Comparison of ENCODE assay signal across 15 cellular contexts in the genomic region with DNA sequence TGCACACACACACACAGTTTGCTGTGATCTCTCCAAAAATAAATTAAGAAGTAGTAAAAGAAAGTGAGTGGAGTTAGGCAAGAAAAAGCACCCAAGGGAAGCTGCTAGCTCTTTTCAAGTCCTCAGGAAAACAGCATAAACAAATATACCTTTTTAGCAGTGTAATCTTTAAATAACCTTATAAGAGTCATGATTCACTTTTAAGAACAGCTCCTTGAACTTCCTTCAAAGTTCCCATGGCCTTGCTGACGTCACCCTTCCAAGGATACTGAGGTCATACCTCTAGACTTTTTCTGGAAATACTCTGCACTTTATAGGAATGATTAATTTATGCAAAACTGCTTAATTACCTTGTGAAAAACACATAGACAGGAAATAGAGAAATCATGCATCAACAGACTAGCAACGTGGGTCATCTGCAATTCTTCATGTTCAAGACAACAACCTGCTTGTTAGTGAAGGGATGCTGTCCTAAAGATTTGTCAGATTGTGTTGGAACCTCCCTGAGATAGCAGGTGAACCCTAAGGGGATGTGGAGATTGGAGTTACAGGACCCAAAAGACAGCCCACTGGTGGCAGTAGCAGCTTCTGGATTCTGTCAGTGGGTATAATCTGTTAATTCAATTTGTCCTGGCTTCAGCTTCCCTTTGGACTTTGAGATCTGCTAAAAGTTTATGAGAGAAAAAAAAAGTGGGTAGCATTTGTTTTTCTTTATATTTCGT.
A peak's percentile ranks its signal among the peaks of the same experiment; 100 is the strongest.
DNase-seq lines count a peak whose midpoint lies in the region; ATAC-seq and TF ChIP-seq lines count a peak whose summit lies in the region.
"Had no signal": no experiment of that assay in that cellular context is flagged by ENCODE, and none has a peak within 500 bp of the region (broad histone marks: within the 10 kb centered on the region; RNA-seq: fewer than 3 reads in every experiment).

No MANE protein-coding gene starts in this region.

- DNase-seq in NCI-H82 (lab: John Stamatoyannopoulos, UW), result peak; percentile 15
- DNase-seq in NCI-H82 treated with DMSO at 0.1 percent for 48 hours (lab: John Stamatoyannopoulos, UW; ENCODE audit: unreplicated experiment), result no peak
- peak; percentile 39 for DNase-seq in SK-N-SH
- DNase-seq in epithelial cell of prostate (ENCODE audit: low read depth, low spot score), result no peak
- DNase-seq in lung (ENCODE audit: low spot score), result no peak
- DNase-seq in spleen, result no peak
- DNase-seq in OCI-M1 (lab: John Stamatoyannopoulos, UW), result no peak
- no peak for DNase-seq in chondrocyte (ENCODE audit: low spot score)
- DNase-seq: 8988T; AML-193; CD4-positive, CD25-positive, alpha-beta regulatory T cell; DMS53; HCEC 1CT; HFFc6 had no signal

- POLR2A ChIA-PET in SK-N-SH (lab: Yijun Ruan, JAX), result no interaction called here

- TF ChIP-seq POLR2A in spleen (IDR thresholded peaks at IDR 0.05), result no peak

- H3K9me3 Mint-ChIP-seq in chondrocyte (ENCODE audit: low read depth), result no peaks in the 10 kb centered on the region

- H3K27ac ChIP-seq in SK-N-SH (ENCODE audit: low read depth in 2 of 2, low read length in 1 of 2) (peak overlapping the region in 1 of 2 experiments; percentile 50; a peak in 2 of 4 replicates), epithelial cell of prostate (peak overlapping the region; percentile 93), lung (ENCODE audit: low read depth in 1 of 2, low read length in 1 of 2) (no peak overlapping the region), spleen (no peak overlapping the region)
- H3K27ac ChIP-seq: BLaER1 treated with 17β-estradiol and CSF1 and Interleukin-3, amounts not matched to agents 10 nM and 100 nM had no signal

- H3K27me3 Mint-ChIP-seq in chondrocyte (ENCODE audit: low read depth), result peaks cover 7% of the 10 kb centered on the region
- H3K27me3 Mint-ChIP-seq: CD4-positive, CD25-positive, alpha-beta regulatory T cell had no signal

- H3F3A ChIP-seq in SK-N-SH (replicated peaks; ENCODE audit: insufficient read depth), result no peaks in the 10 kb centered on the region

- WGBS in SK-N-SH (ENCODE audit: low lambda C conversion rate), result 4% methylated on average over 3 of the region's 3 CpGs
- 51 to 67% methylated on average over 3 of the region's 3 CpGs for WGBS in lung, 2 donors
- 47 to 55% (median 48%) methylated on average over 3 of the region's 3 CpGs for WGBS in spleen, 5 donors

- CTCF ChIA-PET in SK-N-SH (lab: Yijun Ruan, JAX), result interaction anchor here (1.4 to 2.1 kb wide), 2 partner anchors 9 to 13 kb away, joined by 6 to 11 read pairs; no protein-coding TSS in a partner anchor

- H3K36me3 Mint-ChIP-seq in chondrocyte (ENCODE audit: low read depth), result no peaks in the 10 kb centered on the region
- H3K36me3 Mint-ChIP-seq: CD4-positive, CD25-positive, alpha-beta regulatory T cell had no signal

- H3K36me3 ChIP-seq in SK-N-SH (replicated peaks in 1 of 2; ENCODE audit: control insufficient read depth in 1 of 2, insufficient read depth in 2 of 2, low read length in 1 of 2), result no peaks in the 10 kb centered on the region
- no peaks in the 10 kb centered on the region for H3K36me3 ChIP-seq in lung (ENCODE audit: control insufficient read depth in 2 of 2, insufficient read depth in 2 of 2, low read length in 2 of 2)
- H3K36me3 ChIP-seq in spleen, result no peaks in the 10 kb centered on the region
- H3K36me3 ChIP-seq: BLaER1 treated with 17β-estradiol and CSF1 and Interleukin-3, amounts not matched to agents 10 nM and 100 nM had no signal

- H3K9me2 ChIP-seq in SK-N-SH, result no peaks in the 10 kb centered on the region

- TF ChIP-seq CTCF in SK-N-SH (IDR thresholded peaks at IDR 0.05), result no peak
- no peak for TF ChIP-seq CTCF in lung (IDR thresholded peaks at IDR 0.05; ENCODE audit: control extremely low read depth, extremely low read depth)
- TF ChIP-seq CTCF in spleen (IDR thresholded peaks at IDR 0.05 in 8 of 11, conservative IDR thresholded peaks at IDR 0.05 in 3 of 11), result no peak
- no peak for TF ChIP-seq CTCF in chondrocyte (IDR thresholded peaks at IDR 0.05)

- TF ChIP-seq RAD21 in SK-N-SH (IDR thresholded peaks at IDR 0.05; ENCODE audit: low read length), result peak; percentile 38; the same call in 1 of the 2 replicates

- H3K4me3 ChIP-seq in SK-N-SH (ENCODE audit: low read depth in 2 of 2, low read length in 1 of 2) (no peak overlapping the region), lung (no peak overlapping the region), spleen (no peak overlapping the region)
- H3K4me3 ChIP-seq: BLaER1 treated with 17β-estradiol and CSF1 and Interleukin-3, amounts not matched to agents 10 nM and 100 nM had no signal

- no peaks in the 10 kb centered on the region for H3K9me3 ChIP-seq in SK-N-SH
- H3K9me3 ChIP-seq in lung (ENCODE audit: control insufficient read depth in 2 of 2, insufficient read depth in 1 of 2, low read length in 1 of 2), result no peaks in the 10 kb centered on the region
- H3K9me3 ChIP-seq in spleen, result no peaks in the 10 kb centered on the region
- H3K9me3 ChIP-seq: BLaER1 treated with 17β-estradiol and CSF1 and Interleukin-3, amounts not matched to agents 10 nM and 100 nM had no signal

- no peak overlapping the region for H2AFZ ChIP-seq in SK-N-SH (ENCODE audit: low read depth)

- TF ChIP-seq EP300 in SK-N-SH (IDR thresholded peaks at IDR 0.05; ENCODE audit: borderline replicate concordance in 1 of 2, low read depth in 1 of 2, low read length in 1 of 2), result peak in 1 of 2 experiments; percentile 85; a peak in 2 of 4 replicates

- no peaks in the 10 kb centered on the region for H3K4me1 Mint-ChIP-seq in chondrocyte (ENCODE audit: low read depth)
- H3K4me1 Mint-ChIP-seq: CD4-positive, CD25-positive, alpha-beta regulatory T cell had no signal

- no peaks in the 10 kb centered on the region for H3K79me2 ChIP-seq in SK-N-SH (ENCODE audit: insufficient read depth)

- H3K4me2 ChIP-seq in SK-N-SH, result no peak overlapping the region
- H3K4me2 ChIP-seq: BLaER1 treated with 17β-estradiol and CSF1 and Interleukin-3, amounts not matched to agents 10 nM and 100 nM had no signal

- peak; percentile 31 for ATAC-seq in lung (ENCODE audit: insufficient read depth, low FRiP score)

- H3K4me1 ChIP-seq in SK-N-SH (ENCODE audit: control insufficient read depth in 1 of 2, insufficient read depth in 2 of 2, low read depth in 1 of 2, low read length in 1 of 2) (peaks cover 0 to 7% of the 10 kb centered on the region in 2 experiments; a peak in 2 of 4 replicates), lung (ENCODE audit: control insufficient read depth in 2 of 2, insufficient read depth in 2 of 2, low read length in 2 of 2) (peaks cover 0 to 4% of the 10 kb centered on the region in 2 donors), spleen (no peaks in the 10 kb centered on the region)

- no peak overlapping the region for H3K4me3 Mint-ChIP-seq in chondrocyte (ENCODE audit: unreplicated experiment)
- H3K4me3 Mint-ChIP-seq: CD4-positive, CD25-positive, alpha-beta regulatory T cell; HFFc6 had no signal

- H4K20me1 ChIP-seq in SK-N-SH (ENCODE audit: insufficient read depth), result no peaks in the 10 kb centered on the region
- H4K20me1 ChIP-seq: BLaER1 treated with 17β-estradiol and CSF1 and Interleukin-3, amounts not matched to agents 10 nM and 100 nM had no signal

- no peak overlapping the region for H3K9ac ChIP-seq in SK-N-SH
- H3K9ac ChIP-seq: BLaER1 treated with 17β-estradiol and CSF1 and Interleukin-3, amounts not matched to agents 10 nM and 100 nM had no signal

- intact Hi-C loops in spleen (cut with DNase I; ENCODE audit: low total_unique reads), result no loop called here

- H3K27me3 ChIP-seq in SK-N-SH (ENCODE audit: insufficient read depth) (no peaks in the 10 kb centered on the region), lung (ENCODE audit: control insufficient read depth, insufficient read depth) (no peaks in the 10 kb centered on the region), spleen (replicated peaks in 1 of 7) (no peaks in the 10 kb centered on the region)
- H3K27me3 ChIP-seq: BLaER1 treated with 17β-estradiol and CSF1 and Interleukin-3, amounts not matched to agents 10 nM and 100 nM had no signal

- no peak overlapping the region for H3K27ac Mint-ChIP-seq in chondrocyte (ENCODE audit: unreplicated experiment)
- H3K27ac Mint-ChIP-seq: CD4-positive, CD25-positive, alpha-beta regulatory T cell; HFFc6 had no signal

TF ChIP-seq in SK-N-SH, 30 proteins besides CTCF, POLR2A, EP300 and RAD21:
- TF ChIP-seq RCOR1 (IDR thresholded peaks at IDR 0.05; ENCODE audit: low read length), result peak; percentile 88
- peak; percentile 34 for TF ChIP-seq CHD2 (IDR thresholded peaks at IDR 0.05; ENCODE audit: low read length, partially characterized antibody)
- TF ChIP-seq FOXJ3 (CRISPR knock-in tag; IDR thresholded peaks at IDR 0.05), result peak; percentile 82
- no peak for TF ChIP-seq ELF1 (IDR thresholded peaks at IDR 0.05)
- TF ChIP-seq GATA2 (CRISPR knock-in tag; IDR thresholded peaks at IDR 0.05), result peak; percentile 82
- TF ChIP-seq, protein P1, sequence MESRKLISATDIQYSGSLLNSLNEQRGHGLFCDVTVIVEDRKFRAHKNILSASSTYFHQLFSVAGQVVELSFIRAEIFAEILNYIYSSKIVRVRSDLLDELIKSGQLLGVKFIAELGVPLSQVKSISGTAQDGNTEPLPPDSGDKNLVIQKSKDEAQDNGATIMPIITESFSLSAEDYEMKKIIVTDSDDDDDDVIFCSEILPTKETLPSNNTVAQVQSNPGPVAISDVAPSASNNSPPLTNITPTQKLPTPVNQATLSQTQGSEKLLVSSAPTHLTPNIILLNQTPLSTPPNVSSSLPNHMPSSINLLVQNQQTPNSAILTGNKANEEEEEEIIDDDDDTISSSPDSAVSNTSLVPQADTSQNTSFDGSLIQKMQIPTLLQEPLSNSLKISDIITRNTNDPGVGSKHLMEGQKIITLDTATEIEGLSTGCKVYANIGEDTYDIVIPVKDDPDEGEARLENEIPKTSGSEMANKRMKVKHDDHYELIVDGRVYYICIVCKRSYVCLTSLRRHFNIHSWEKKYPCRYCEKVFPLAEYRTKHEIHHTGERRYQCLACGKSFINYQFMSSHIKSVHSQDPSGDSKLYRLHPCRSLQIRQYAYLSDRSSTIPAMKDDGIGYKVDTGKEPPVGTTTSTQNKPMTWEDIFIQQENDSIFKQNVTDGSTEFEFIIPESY (IDR thresholded peaks at IDR 0.05; ENCODE audit: borderline replicate concordance, low read depth), result no peak

Comparison
In these comparisons a context has a peak if more than half of its experiments do, and no peak if none do; other contexts are left out.
1. DNase-seq: peak in NCI-H82 (single experiment) and SK-N-SH (single experiment); none in NCI-H82 treated with DMSO at 0.1 percent for 48 hours (single experiment), epithelial cell of prostate (single experiment), lung (single experiment), spleen (single experiment), OCI-M1 (single experiment) and chondrocyte (single experiment).